24 cellular contexts compared by ENCODE assay signal in the genomic region with DNA sequence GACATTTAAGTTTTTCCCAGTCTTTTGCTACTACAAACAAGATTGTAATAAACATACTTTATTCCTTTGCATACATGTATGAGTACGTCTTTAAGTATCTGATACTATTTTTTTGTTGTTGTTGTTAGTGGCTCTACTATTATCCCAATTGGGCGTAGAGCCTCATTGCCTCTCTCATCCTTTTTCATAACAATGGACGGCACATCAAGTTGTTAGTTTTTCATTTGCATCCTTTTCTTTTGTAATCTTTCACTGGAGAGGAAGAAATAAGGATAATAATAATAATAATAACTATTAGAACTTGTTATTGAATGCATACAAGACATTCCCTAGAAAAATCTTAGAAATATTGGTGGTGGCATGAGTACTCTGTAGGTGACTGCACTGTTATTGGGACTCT. TPM values are rescaled to one million over a fixed set of nuclear protein-coding genes. Genes with fewer than 3 reads are reported as not detected.
"Had no signal": no experiment of that assay in that cellular context is flagged by ENCODE, and none has a peak within 500 bp of the region (broad histone marks: within the 10 kb centered on the region; RNA-seq: fewer than 3 reads in every experiment).

No MANE protein-coding gene starts in this region.

- DNase-seq: IMR-90, Karpas-422, KG1, MG63, NCI-H1092, NCI-H1105 treated with DMSO at 0.1 percent for 48 hours, NCI-H1436, NCI-H187, NCI-H2029, NCI-H2081 treated with DMSO at 0.1 percent for 48 hours, NCI-H2171, NCI-H226, NCI-H446, NCI-H510A, NCI-H524 treated with DMSO at 0.1 percent for 48 hours, NCI-H69, NCI-H774, Right ventricle myocardium superior, RPMI8226, SIG-M5 had no signal

- ATAC-seq: HepG2 had no signal

- H3K4me1 ChIP-seq: SJSA1 had no signal

- H3K27me3 ChIP-seq: MG63, SJSA1 had no signal

- H3K9me3 ChIP-seq: MG63, SJSA1 had no signal

- H3K36me3 ChIP-seq: MG63 had no signal

- H3K4me3 ChIP-seq: MG63, SJSA1, SK-N-MC had no signal

- H3K27ac ChIP-seq: HL-60, SJSA1, SK-N-MC had no signal

RNA-seq across cellular contexts. Expression of a gene that starts 23.1 kb away (rescaled TPM):
- total RNA-seq: IMR-90, Right ventricle myocardium superior had no signal
